In genomic region chr1:62774971-62775578, GRCh38 we compare ENCODE assay signal across 1 cellular context.
TF ChIP-seq lines count a peak whose summit lies in the region.

No MANE protein-coding gene starts in this region.

TF ChIP-seq in GM12878, 131 proteins besides CTCF, POLR2A, EP300 and RAD21:
- TF ChIP-seq IRF4 (IDR thresholded peaks at IDR 0.05; ENCODE audit: low read depth, low read length) (no peak), USF2 (IDR thresholded peaks at IDR 0.05; ENCODE audit: borderline replicate concordance, low read depth, low read length) (no peak), NKRF (conservative IDR thresholded peaks at IDR 0.05) (no peak)
